ENCODE assay signal across 9 cellular contexts in genomic region chr9:81588148-81588874, GRCh38.
A peak's percentile ranks its signal among the peaks of the same experiment; 100 is the strongest.
DNase-seq lines count a peak whose midpoint lies in the region; ATAC-seq, FAIRE-seq and TF ChIP-seq lines count a peak whose summit lies in the region.
"Had no signal": no experiment of that assay in that cellular context is flagged by ENCODE, and none has a peak within 500 bp of the region (broad histone marks: within the 10 kb centered on the region; RNA-seq: fewer than 3 reads in every experiment).

No MANE protein-coding gene starts in this region.

- no peak for FAIRE-seq in kidney (lab: Jason Lieb, UNC)
- FAIRE-seq: GM18507 had no signal

- H3K4me3 Mint-ChIP-seq in brain = no peak overlapping the region

- H3K4me1 ChIP-seq in kidney (ENCODE audit: control insufficient read depth in 1 of 2, insufficient read depth in 1 of 2, low read depth in 1 of 2, low read length in 2 of 2) (peaks cover 0 to 7% of the 10 kb centered on the region in 2 donors), thoracic aorta (ENCODE audit: control insufficient read depth in 1 of 2, low read depth in 2 of 2) (peaks cover 36 to 87% of the 10 kb centered on the region in 2 donors)

- no peaks in the 10 kb centered on the region for H3K9me3 Mint-ChIP-seq in brain

- TF ChIP-seq CTCF in brain (conservative IDR thresholded peaks at IDR 0.05) = no peak
- TF ChIP-seq CTCF in kidney (IDR thresholded peaks at IDR 0.05; ENCODE audit: borderline replicate concordance, extremely low read depth, insufficient read depth) = no peak
- no peak for TF ChIP-seq CTCF in thoracic aorta (IDR thresholded peaks at IDR 0.05)
- TF ChIP-seq CTCF in GM13976 (IDR thresholded peaks at IDR 0.05; ENCODE audit: borderline replicate concordance, control extremely low read depth, extremely low read depth, insufficient read depth, missing control alignments) = no peak

- peak overlapping the region; percentile 38 to 49 for H3K27ac ChIP-seq in kidney (ENCODE audit: low read depth in 2 of 2, low read length in 2 of 2)
- peak overlapping the region; percentile 78 to 85 for H3K27ac ChIP-seq in thoracic aorta

- H3K9ac ChIP-seq in kidney (ENCODE audit: low read length in 2 of 2) = no peak overlapping the region

- ATAC-seq in thoracic aorta (ENCODE audit: insufficient number of reproducible peaks, low FRiP score, low read depth) = peak; percentile 88

- in situ Hi-C loops in GM13976 (cut with MboI; ENCODE audit: low sequenced_read_pairs, unreplicated experiment) = no loop called here

- H3K36me3 ChIP-seq in kidney (ENCODE audit: control insufficient read depth in 1 of 2, insufficient read depth in 2 of 2, low read length in 2 of 2) = peaks cover 0 to 2% of the 10 kb centered on the region in 2 donors
- no peaks in the 10 kb centered on the region for H3K36me3 ChIP-seq in thoracic aorta

- H3K27me3 ChIP-seq in thoracic aorta (replicated peaks; ENCODE audit: insufficient read depth) = no peaks in the 10 kb centered on the region

- H3K36me3 Mint-ChIP-seq in brain = peaks cover 100% of the 10 kb centered on the region

- H3K4me3 ChIP-seq in kidney (ENCODE audit: low read length in 2 of 2) = no peak overlapping the region
- peak overlapping the region; percentile 41 for H3K4me3 ChIP-seq in thoracic aorta

- peaks cover 2% of the 10 kb centered on the region for H3K27me3 Mint-ChIP-seq in brain

- intact Hi-C loops in kidney (cut with DNase I) = no loop called here

- peaks cover 49% of the 10 kb centered on the region for H3K4me1 Mint-ChIP-seq in brain

- H3K27ac Mint-ChIP-seq in brain = peak overlapping the region in 3 of 5 experiments; percentile 35 to 71 (median 67)

- DNase-seq in NCI-H146 treated with DMSO at 0.1 percent for 48 hours (lab: John Stamatoyannopoulos, UW; ENCODE audit: unreplicated experiment) (peak; percentile 35), kidney (peak; percentile 93), thoracic aorta (ENCODE audit: low spot score) (peak; percentile 46), EL (no peak), GM13976 (ENCODE audit: low spot score) (no peak)
- DNase-seq in central memory CD4-positive, alpha-beta T cell = no peak
- DNase-seq in effector CD4-positive, alpha-beta T cell = no peak

- no peaks in the 10 kb centered on the region for H3K9me3 ChIP-seq in kidney (ENCODE audit: control insufficient read depth in 1 of 2, low read length in 2 of 2)
- no peaks in the 10 kb centered on the region for H3K9me3 ChIP-seq in thoracic aorta

Comparison
In these comparisons a context has a peak if more than half of its experiments do, and no peak if none do; other contexts are left out.
1. DNase-seq: peak in NCI-H146 treated with DMSO at 0.1 percent for 48 hours (single experiment), kidney (single experiment) and thoracic aorta (single experiment); none in central memory CD4-positive, alpha-beta T cell (single experiment), EL (single experiment), GM13976 (single experiment) and effector CD4-positive, alpha-beta T cell (single experiment).